Comparison of ENCODE assay signal across 1 cellular context in the genomic region with DNA sequence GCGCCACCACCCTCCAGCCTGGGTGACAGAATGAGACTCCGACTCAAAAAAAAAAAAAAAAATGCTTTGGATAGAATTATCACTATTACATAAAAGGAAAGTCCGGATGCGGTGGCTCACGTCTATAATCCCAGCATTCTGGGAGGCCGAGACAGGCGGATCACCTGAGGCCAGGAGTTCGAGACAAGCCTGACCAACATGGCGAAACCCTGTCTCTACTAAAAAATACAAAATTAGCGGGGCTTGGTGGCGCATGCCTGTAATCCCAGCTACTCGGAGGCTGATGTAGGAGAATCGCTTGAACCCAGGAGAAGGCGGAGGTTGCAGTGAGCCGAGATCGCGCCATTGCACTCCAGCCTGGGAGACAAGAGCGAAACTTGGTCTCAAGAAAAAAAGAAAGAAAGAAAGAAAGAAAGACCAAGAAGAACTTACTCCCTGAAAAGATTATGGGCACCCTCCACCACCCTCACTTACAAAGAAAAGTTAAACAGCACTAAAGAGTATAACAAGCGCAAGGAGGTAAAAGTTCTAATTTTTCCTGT.
TF ChIP-seq lines count a peak whose summit lies in the region.

No MANE protein-coding gene starts in this region.

TF ChIP-seq in H1, 55 proteins besides CTCF, POLR2A, EP300 and RAD21:
- peak; percentile 96; the same call in 1 of the 2 replicates for TF ChIP-seq CBX8 (IDR thresholded peaks at IDR 0.05; ENCODE audit: borderline replicate concordance, low read depth, low read length)
- TF ChIP-seq RNF2 (IDR thresholded peaks at IDR 0.05; ENCODE audit: borderline replicate concordance, low read depth, low read length, missing control alignments, poor library complexity, severe bottlenecking) = peak; percentile 97
- TF ChIP-seq POLR2AphosphoS5 (IDR thresholded peaks at IDR 0.05; ENCODE audit: low read depth, low read length) = no peak
- peak; percentile 73 for TF ChIP-seq EZH2 (IDR thresholded peaks at IDR 0.05; ENCODE audit: low read depth, low read length, severe bottlenecking)
- no peak for TF ChIP-seq KDM4A (IDR thresholded peaks at IDR 0.05; ENCODE audit: low read depth, low read length, severe bottlenecking)
- TF ChIP-seq SUZ12 (IDR thresholded peaks at IDR 0.05; ENCODE audit: low read length) = peak; percentile 84
- no peak for TF ChIP-seq JUN (IDR thresholded peaks at IDR 0.05; ENCODE audit: low read depth, low read length)
- TF ChIP-seq, protein P1, sequence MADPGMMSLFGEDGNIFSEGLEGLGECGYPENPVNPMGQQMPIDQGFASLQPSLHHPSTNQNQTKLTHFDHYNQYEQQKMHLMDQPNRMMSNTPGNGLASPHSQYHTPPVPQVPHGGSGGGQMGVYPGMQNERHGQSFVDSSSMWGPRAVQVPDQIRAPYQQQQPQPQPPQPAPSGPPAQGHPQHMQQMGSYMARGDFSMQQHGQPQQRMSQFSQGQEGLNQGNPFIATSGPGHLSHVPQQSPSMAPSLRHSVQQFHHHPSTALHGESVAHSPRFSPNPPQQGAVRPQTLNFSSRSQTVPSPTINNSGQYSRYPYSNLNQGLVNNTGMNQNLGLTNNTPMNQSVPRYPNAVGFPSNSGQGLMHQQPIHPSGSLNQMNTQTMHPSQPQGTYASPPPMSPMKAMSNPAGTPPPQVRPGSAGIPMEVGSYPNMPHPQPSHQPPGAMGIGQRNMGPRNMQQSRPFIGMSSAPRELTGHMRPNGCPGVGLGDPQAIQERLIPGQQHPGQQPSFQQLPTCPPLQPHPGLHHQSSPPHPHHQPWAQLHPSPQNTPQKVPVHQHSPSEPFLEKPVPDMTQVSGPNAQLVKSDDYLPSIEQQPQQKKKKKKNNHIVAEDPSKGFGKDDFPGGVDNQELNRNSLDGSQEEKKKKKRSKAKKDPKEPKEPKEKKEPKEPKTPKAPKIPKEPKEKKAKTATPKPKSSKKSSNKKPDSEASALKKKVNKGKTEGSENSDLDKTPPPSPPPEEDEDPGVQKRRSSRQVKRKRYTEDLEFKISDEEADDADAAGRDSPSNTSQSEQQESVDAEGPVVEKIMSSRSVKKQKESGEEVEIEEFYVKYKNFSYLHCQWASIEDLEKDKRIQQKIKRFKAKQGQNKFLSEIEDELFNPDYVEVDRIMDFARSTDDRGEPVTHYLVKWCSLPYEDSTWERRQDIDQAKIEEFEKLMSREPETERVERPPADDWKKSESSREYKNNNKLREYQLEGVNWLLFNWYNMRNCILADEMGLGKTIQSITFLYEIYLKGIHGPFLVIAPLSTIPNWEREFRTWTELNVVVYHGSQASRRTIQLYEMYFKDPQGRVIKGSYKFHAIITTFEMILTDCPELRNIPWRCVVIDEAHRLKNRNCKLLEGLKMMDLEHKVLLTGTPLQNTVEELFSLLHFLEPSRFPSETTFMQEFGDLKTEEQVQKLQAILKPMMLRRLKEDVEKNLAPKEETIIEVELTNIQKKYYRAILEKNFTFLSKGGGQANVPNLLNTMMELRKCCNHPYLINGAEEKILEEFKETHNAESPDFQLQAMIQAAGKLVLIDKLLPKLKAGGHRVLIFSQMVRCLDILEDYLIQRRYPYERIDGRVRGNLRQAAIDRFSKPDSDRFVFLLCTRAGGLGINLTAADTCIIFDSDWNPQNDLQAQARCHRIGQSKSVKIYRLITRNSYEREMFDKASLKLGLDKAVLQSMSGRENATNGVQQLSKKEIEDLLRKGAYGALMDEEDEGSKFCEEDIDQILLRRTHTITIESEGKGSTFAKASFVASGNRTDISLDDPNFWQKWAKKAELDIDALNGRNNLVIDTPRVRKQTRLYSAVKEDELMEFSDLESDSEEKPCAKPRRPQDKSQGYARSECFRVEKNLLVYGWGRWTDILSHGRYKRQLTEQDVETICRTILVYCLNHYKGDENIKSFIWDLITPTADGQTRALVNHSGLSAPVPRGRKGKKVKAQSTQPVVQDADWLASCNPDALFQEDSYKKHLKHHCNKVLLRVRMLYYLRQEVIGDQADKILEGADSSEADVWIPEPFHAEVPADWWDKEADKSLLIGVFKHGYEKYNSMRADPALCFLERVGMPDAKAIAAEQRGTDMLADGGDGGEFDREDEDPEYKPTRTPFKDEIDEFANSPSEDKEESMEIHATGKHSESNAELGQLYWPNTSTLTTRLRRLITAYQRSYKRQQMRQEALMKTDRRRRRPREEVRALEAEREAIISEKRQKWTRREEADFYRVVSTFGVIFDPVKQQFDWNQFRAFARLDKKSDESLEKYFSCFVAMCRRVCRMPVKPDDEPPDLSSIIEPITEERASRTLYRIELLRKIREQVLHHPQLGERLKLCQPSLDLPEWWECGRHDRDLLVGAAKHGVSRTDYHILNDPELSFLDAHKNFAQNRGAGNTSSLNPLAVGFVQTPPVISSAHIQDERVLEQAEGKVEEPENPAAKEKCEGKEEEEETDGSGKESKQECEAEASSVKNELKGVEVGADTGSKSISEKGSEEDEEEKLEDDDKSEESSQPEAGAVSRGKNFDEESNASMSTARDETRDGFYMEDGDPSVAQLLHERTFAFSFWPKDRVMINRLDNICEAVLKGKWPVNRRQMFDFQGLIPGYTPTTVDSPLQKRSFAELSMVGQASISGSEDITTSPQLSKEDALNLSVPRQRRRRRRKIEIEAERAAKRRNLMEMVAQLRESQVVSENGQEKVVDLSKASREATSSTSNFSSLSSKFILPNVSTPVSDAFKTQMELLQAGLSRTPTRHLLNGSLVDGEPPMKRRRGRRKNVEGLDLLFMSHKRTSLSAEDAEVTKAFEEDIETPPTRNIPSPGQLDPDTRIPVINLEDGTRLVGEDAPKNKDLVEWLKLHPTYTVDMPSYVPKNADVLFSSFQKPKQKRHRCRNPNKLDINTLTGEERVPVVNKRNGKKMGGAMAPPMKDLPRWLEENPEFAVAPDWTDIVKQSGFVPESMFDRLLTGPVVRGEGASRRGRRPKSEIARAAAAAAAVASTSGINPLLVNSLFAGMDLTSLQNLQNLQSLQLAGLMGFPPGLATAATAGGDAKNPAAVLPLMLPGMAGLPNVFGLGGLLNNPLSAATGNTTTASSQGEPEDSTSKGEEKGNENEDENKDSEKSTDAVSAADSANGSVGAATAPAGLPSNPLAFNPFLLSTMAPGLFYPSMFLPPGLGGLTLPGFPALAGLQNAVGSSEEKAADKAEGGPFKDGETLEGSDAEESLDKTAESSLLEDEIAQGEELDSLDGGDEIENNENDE (IDR thresholded peaks at IDR 0.05; ENCODE audit: insufficient replicate concordance, low read length) = no peak
- no peak for TF ChIP-seq SIRT6 (IDR thresholded peaks at IDR 0.05; ENCODE audit: low read length)
TF ChIP-seq in H1: peak in this region for 4.
